Comparison of ENCODE assay signal across 1 cellular context in the genomic region with DNA sequence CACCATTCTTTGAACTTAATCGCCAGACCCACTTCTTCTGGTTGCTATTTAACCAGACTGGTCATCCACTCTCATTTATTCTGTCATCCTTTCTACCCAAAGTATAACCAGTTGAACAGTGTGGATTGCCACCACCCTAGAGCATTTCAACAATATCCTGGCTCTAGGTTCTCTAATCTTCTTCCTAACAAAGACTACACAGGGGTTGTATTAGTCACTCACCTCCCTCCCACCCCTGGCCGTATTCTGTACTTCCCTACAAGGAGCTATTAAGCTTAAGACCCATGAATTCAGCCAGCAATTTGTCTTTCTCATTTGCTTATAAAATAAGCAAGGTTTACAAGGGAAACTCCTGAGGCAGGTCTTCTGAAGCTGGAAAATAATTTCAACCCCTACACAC.
TF ChIP-seq lines count a peak whose summit lies in the region.

No MANE protein-coding gene starts in this region.

TF ChIP-seq in A549, 52 proteins besides CTCF, POLR2A, EP300 and RAD21:
- TF ChIP-seq CBX8 (IDR thresholded peaks at IDR 0.05) (no peak), NFE2L2 (conservative IDR thresholded peaks at IDR 0.05; ENCODE audit: low read length) (no peak), ZSCAN20 (CRISPR knock-in tag; IDR thresholded peaks at IDR 0.05) (no peak), HEYL (CRISPR knock-in tag; IDR thresholded peaks at IDR 0.05) (no peak), GATA3 (IDR thresholded peaks at IDR 0.05; ENCODE audit: borderline replicate concordance) (no peak), CEBPB (IDR thresholded peaks at IDR 0.05) (no peak), MAZ (IDR thresholded peaks at IDR 0.05; ENCODE audit: borderline replicate concordance, low read depth, low read length) (no peak), TP53 (CRISPR knock-in tag; IDR thresholded peaks at IDR 0.05) (no peak), MAFK (IDR thresholded peaks at IDR 0.05; ENCODE audit: partially characterized antibody) (no peak), FOXS1 (CRISPR knock-in tag; IDR thresholded peaks at IDR 0.05) (no peak), RCOR1 (IDR thresholded peaks at IDR 0.05; ENCODE audit: low read depth, low read length) (no peak), FOSL2 (IDR thresholded peaks at IDR 0.05) (no peak), FOSL2 (CRISPR knock-in tag; IDR thresholded peaks at IDR 0.05) (no peak)
- TF ChIP-seq, protein P1, sequence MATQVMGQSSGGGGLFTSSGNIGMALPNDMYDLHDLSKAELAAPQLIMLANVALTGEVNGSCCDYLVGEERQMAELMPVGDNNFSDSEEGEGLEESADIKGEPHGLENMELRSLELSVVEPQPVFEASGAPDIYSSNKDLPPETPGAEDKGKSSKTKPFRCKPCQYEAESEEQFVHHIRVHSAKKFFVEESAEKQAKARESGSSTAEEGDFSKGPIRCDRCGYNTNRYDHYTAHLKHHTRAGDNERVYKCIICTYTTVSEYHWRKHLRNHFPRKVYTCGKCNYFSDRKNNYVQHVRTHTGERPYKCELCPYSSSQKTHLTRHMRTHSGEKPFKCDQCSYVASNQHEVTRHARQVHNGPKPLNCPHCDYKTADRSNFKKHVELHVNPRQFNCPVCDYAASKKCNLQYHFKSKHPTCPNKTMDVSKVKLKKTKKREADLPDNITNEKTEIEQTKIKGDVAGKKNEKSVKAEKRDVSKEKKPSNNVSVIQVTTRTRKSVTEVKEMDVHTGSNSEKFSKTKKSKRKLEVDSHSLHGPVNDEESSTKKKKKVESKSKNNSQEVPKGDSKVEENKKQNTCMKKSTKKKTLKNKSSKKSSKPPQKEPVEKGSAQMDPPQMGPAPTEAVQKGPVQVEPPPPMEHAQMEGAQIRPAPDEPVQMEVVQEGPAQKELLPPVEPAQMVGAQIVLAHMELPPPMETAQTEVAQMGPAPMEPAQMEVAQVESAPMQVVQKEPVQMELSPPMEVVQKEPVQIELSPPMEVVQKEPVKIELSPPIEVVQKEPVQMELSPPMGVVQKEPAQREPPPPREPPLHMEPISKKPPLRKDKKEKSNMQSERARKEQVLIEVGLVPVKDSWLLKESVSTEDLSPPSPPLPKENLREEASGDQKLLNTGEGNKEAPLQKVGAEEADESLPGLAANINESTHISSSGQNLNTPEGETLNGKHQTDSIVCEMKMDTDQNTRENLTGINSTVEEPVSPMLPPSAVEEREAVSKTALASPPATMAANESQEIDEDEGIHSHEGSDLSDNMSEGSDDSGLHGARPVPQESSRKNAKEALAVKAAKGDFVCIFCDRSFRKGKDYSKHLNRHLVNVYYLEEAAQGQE (IDR thresholded peaks at IDR 0.05): no peak
- TF ChIP-seq, protein P2, sequence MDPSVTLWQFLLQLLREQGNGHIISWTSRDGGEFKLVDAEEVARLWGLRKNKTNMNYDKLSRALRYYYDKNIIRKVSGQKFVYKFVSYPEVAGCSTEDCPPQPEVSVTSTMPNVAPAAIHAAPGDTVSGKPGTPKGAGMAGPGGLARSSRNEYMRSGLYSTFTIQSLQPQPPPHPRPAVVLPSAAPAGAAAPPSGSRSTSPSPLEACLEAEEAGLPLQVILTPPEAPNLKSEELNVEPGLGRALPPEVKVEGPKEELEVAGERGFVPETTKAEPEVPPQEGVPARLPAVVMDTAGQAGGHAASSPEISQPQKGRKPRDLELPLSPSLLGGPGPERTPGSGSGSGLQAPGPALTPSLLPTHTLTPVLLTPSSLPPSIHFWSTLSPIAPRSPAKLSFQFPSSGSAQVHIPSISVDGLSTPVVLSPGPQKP (IDR thresholded peaks at IDR 0.05; ENCODE audit: low read depth, low read length): no peak
